Comparison of ENCODE assay signal across 10 cellular contexts in the genomic region with DNA sequence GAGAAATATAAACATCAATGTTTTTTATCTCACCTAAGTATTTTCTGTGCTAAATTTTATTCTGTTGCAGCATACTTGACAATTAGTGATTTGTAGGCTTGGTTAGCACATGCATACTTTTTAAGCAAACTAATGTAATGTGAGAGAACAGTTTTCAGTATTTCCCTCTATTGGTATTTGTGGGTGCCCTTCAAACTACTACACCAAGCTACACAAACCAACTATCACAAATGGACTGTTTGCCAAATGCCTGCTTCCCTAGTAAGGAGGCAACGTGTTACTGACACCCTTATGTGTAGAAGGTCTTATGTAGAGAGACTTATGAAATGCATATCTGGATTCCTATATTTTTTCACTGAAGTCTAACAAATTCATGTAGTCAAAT.
DNase-seq lines count a peak whose midpoint lies in the region; ATAC-seq, FAIRE-seq and TF ChIP-seq lines count a peak whose summit lies in the region.
"Had no signal": no experiment of that assay in that cellular context is flagged by ENCODE, and none has a peak within 500 bp of the region (broad histone marks: within the 10 kb centered on the region; RNA-seq: fewer than 3 reads in every experiment).

No MANE protein-coding gene starts in this region.

- H2AFZ ChIP-seq in fibroblast of lung (ENCODE audit: low read length), result no peak overlapping the region

- no peaks in the 10 kb centered on the region for H3K36me3 ChIP-seq in fibroblast of lung (ENCODE audit: control insufficient read depth, insufficient read depth, low read length)
- H3K36me3 ChIP-seq: SJCRH30 had no signal

- H3K9me3 ChIP-seq in fibroblast of lung (ENCODE audit: control insufficient read depth, insufficient read depth, low read depth, low read length), result no peaks in the 10 kb centered on the region
- H3K9me3 ChIP-seq: SJCRH30 had no signal

- TF ChIP-seq CTCF in fibroblast of lung (conservative IDR thresholded peaks at IDR 0.05 in 1 of 2, IDR thresholded peaks at IDR 0.05 in 1 of 2; ENCODE audit: low read depth in 1 of 2, low read length in 2 of 2), result no peak

- no peaks in the 10 kb centered on the region for H4K20me1 ChIP-seq in fibroblast of lung (ENCODE audit: control insufficient read depth, extremely low read depth, insufficient read depth, low read length)

- FAIRE-seq in urothelium cell line (lab: Jason Lieb, UNC), result no peak

- peak overlapping the region; percentile 29 for H3K27ac ChIP-seq in fibroblast of lung (ENCODE audit: insufficient read depth, low read length)
- H3K27ac ChIP-seq: SJCRH30 had no signal

- no peaks in the 10 kb centered on the region for H3K27me3 ChIP-seq in fibroblast of lung (ENCODE audit: control insufficient read depth, insufficient read depth, low read length)
- H3K27me3 ChIP-seq: SJCRH30 had no signal

- no peak overlapping the region for H3K9ac ChIP-seq in fibroblast of lung (ENCODE audit: insufficient read depth, low read length)

- peaks cover 18% of the 10 kb centered on the region for H3K4me1 ChIP-seq in fibroblast of lung (ENCODE audit: control insufficient read depth, extremely low read depth, insufficient read depth, low read length)

- DNase-seq in fibroblast of lung (ENCODE audit: low read depth in 2 of 2), result peak; percentile 26 to 72
- no peak for DNase-seq in urothelium cell line (ENCODE audit: low spot score)
- no peak for DNase-seq in stimulated activated CD4-positive, alpha-beta T cell treated with anti-CD3 and anti-CD28 coated beads, Interleukin-1b, Interleukin-23, amount 100 ng/mL, for 48 hours
- DNase-seq in T1000 (lab: John Stamatoyannopoulos, UW), result no peak
- DNase-seq in stimulated activated CD4-positive, alpha-beta T cell treated with anti-CD3 and anti-CD28 coated beads, Interleukin-12 subunit alpha, Interleukin-12 subunit beta, amount 100 ng/mL, for 4 hours, result no peak
- DNase-seq: posterior cingulate gyrus, SJCRH30 had no signal

- ATAC-seq in GM18519 (IDR thresholded peaks at IDR 0.05; ENCODE audit: low FRiP score, unreplicated experiment), result peak; percentile 30
- peak; percentile 56 for ATAC-seq in GM21723 (IDR thresholded peaks at IDR 0.05; ENCODE audit: unreplicated experiment)
- ATAC-seq in HG03342 (IDR thresholded peaks at IDR 0.05; ENCODE audit: unreplicated experiment), result peak; percentile 42

- no peaks in the 10 kb centered on the region for H3K79me2 ChIP-seq in fibroblast of lung (ENCODE audit: control insufficient read depth, insufficient read depth, low read length)

- H3K4me2 ChIP-seq in fibroblast of lung (ENCODE audit: extremely low read depth, insufficient read depth, low read length), result peak overlapping the region; percentile 16

- no peak overlapping the region for H3K4me3 ChIP-seq in fibroblast of lung (replicated peaks in 1 of 4; ENCODE audit: control extremely low read depth in 1 of 4, insufficient read depth in 1 of 4, low read depth in 3 of 4, low read length in 4 of 4)
- H3K4me3 ChIP-seq: SJCRH30 had no signal

Comparison
In these comparisons a context has a peak if more than half of its experiments do, and no peak if none do; other contexts are left out.
1. DNase-seq: peak in fibroblast of lung (2 of 2); none in urothelium cell line (single experiment), stimulated activated CD4-positive, alpha-beta T cell treated with anti-CD3 and anti-CD28 coated beads, Interleukin-1b, Interleukin-23, amount 100 ng/mL, for 48 hours (single experiment), T1000 (single experiment) and stimulated activated CD4-positive, alpha-beta T cell treated with anti-CD3 and anti-CD28 coated beads, Interleukin-12 subunit alpha, Interleukin-12 subunit beta, amount 100 ng/mL, for 4 hours (single experiment).
2. Peak in every context shown above with its lines, with median percentiles within 50 percentile points of each other: ATAC-seq.